Comparison of ENCODE assay signal across 8 cellular contexts in genomic region chr2:23939054-23939436, GRCh38. TPM values are rescaled to one million over a fixed set of nuclear protein-coding genes. Genes with fewer than 3 reads are reported as not detected.
DNase-seq lines count a peak whose midpoint lies in the region; ATAC-seq and TF ChIP-seq lines count a peak whose summit lies in the region.

No MANE protein-coding gene starts in this region.

- DNase-seq in Calu3 (no peak), OCI-LY7 (ENCODE audit: low spot score) (no peak), esophagus squamous epithelium (lab: John Stamatoyannopoulos, UW) (no peak), psoas muscle (no peak), EL (no peak), foreskin keratinocyte (no peak), SW 1271 (lab: John Stamatoyannopoulos, UW) (no peak), NCI-H69 (lab: John Stamatoyannopoulos, UW) (no peak)

- H3K36me3 Mint-ChIP-seq in Calu3 (ENCODE audit: insufficient read depth, unreplicated experiment), result peaks cover 25% of the 10 kb centered on the region

- no TSS peak for BruUV-seq in Calu3 (replicated peaks; lab: Mats Ljungman, UMichigan)
- BruUV-seq in OCI-LY7 (replicated peaks; lab: Mats Ljungman, UMichigan), result no TSS peak

- H4K20me1 ChIP-seq in OCI-LY7 (ENCODE audit: insufficient read depth, low read length), result no peaks in the 10 kb centered on the region

- no peak for TF ChIP-seq CTCF in Calu3 (IDR thresholded peaks at IDR 0.05; ENCODE audit: unreplicated experiment)
- no peak for TF ChIP-seq CTCF in OCI-LY7 (conservative IDR thresholded peaks at IDR 0.05; ENCODE audit: low read length)
- TF ChIP-seq CTCF in esophagus squamous epithelium (IDR thresholded peaks at IDR 0.05), result no peak
- TF ChIP-seq CTCF in psoas muscle (IDR thresholded peaks at IDR 0.05), result no peak
- TF ChIP-seq CTCF in foreskin keratinocyte (conservative IDR thresholded peaks at IDR 0.05), result no peak

- intact Hi-C loops in Calu3 (cut with micrococcal nuclease; ENCODE audit: unreplicated experiment), result no loop called here
- intact Hi-C loops in OCI-LY7 (cut with micrococcal nuclease; ENCODE audit: unreplicated experiment), result no loop called here
- intact Hi-C loops in esophagus squamous epithelium (cut with DNase I), result no loop called here
- intact Hi-C loops in psoas muscle (cut with DNase I), result no loop called here

- peaks cover 29% of the 10 kb centered on the region for H3K4me1 Mint-ChIP-seq in Calu3 (ENCODE audit: low read depth, unreplicated experiment)

- H3K4me2 ChIP-seq in OCI-LY7 (ENCODE audit: low read length), result peak overlapping the region; percentile 68

- peaks cover 8% of the 10 kb centered on the region for H3K27me3 Mint-ChIP-seq in Calu3 (ENCODE audit: unreplicated experiment)

- CTCF ChIA-PET in Calu3 (lab: Charles Lee) (interaction anchor here (2.3 kb wide), 1 partner anchor 12 kb away, joined by 14 read pairs; the partner anchor contains the start of gene ATAD2B), OCI-LY7 (lab: Charles Lee; ENCODE audit: unreplicated experiment) (interaction anchor here (2.5 kb wide), 1 partner anchor 12 kb away, joined by 15 read pairs; the partner anchor contains the start of gene ATAD2B)

- peak overlapping the region; percentile 75 for H3K4me3 Mint-ChIP-seq in Calu3 (ENCODE audit: low read depth, unreplicated experiment)

- no peaks in the 10 kb centered on the region for H3K27me3 ChIP-seq in esophagus squamous epithelium
- no peaks in the 10 kb centered on the region for H3K27me3 ChIP-seq in psoas muscle (ENCODE audit: insufficient read depth in 3 of 3, low read length in 2 of 3)
- H3K27me3 ChIP-seq in foreskin keratinocyte, result no peaks in the 10 kb centered on the region

- peak overlapping the region; percentile 72 for H3K4me3 ChIP-seq in OCI-LY7 (ENCODE audit: low read depth, low read length, poor library complexity, severe bottlenecking)
- H3K4me3 ChIP-seq in esophagus squamous epithelium, result peak overlapping the region; percentile 67 to 97 (median 78)
- peak overlapping the region; percentile 94 for H3K4me3 ChIP-seq in psoas muscle

- H3K27ac Mint-ChIP-seq in Calu3 (ENCODE audit: unreplicated experiment), result peak overlapping the region; percentile 51

- no peaks in the 10 kb centered on the region for H3K9me3 Mint-ChIP-seq in Calu3 (ENCODE audit: low read depth, unreplicated experiment)

- WGBS in esophagus squamous epithelium, 2 donors, result 52 to 65% methylated on average over 7 of the region's 7 CpGs
- 66 to 72% (median 71%) methylated on average over 7 of the region's 7 CpGs for WGBS in psoas muscle, 3 donors

- H3K9me3 ChIP-seq in OCI-LY7 (ENCODE audit: low read length) (no peaks in the 10 kb centered on the region), esophagus squamous epithelium (no peaks in the 10 kb centered on the region), psoas muscle (no peaks in the 10 kb centered on the region)

- peaks cover 18% of the 10 kb centered on the region for H3K4me1 ChIP-seq in OCI-LY7 (ENCODE audit: insufficient read depth, low read length, poor library complexity, severe bottlenecking)
- peaks cover 11 to 32% (median 13%) of the 10 kb centered on the region in 3 donors for H3K4me1 ChIP-seq in esophagus squamous epithelium
- H3K4me1 ChIP-seq in psoas muscle, result no peaks in the 10 kb centered on the region
- H3K4me1 ChIP-seq in foreskin keratinocyte, result peaks cover 9% of the 10 kb centered on the region

- H3K9me2 ChIP-seq in OCI-LY7 (ENCODE audit: insufficient read depth, low read length), result no peaks in the 10 kb centered on the region

- H3K27ac ChIP-seq in OCI-LY7 (ENCODE audit: low read depth, low read length, poor library complexity, severe bottlenecking) (no peak overlapping the region), esophagus squamous epithelium (peak overlapping the region; percentile 29 to 98 (median 94)), psoas muscle (no peak overlapping the region), foreskin keratinocyte (no peak overlapping the region)

- ATAC-seq in psoas muscle (no peak), foreskin keratinocyte (no peak)

- H2AFZ ChIP-seq in OCI-LY7 (ENCODE audit: low read length), result peak overlapping the region; percentile 64; the same call in 1 of the 2 replicates

- POLR2A ChIA-PET in OCI-LY7 (lab: Charles Lee), result interaction anchor here (0.6 to 3.5 kb wide), 6 partner anchors 13 to 229 kb away, joined by 3 to 50 read pairs (median 4); partner anchors contain the start of gene ATAD2B

- TF ChIP-seq POLR2A in esophagus squamous epithelium (IDR thresholded peaks at IDR 0.05), result no peak

- 0 out of 2 replicates have a peak, but pooled peaks cover 6% of the 10 kb centered on the region for H3K36me3 ChIP-seq in OCI-LY7 (ENCODE audit: insufficient read depth, low read length)
- peaks cover 0 to 13% (median 0%) of the 10 kb centered on the region in 3 donors for H3K36me3 ChIP-seq in esophagus squamous epithelium
- H3K36me3 ChIP-seq in psoas muscle (ENCODE audit: insufficient read depth in 1 of 2, low read depth in 1 of 2), result no peaks in the 10 kb centered on the region

- peaks cover 13% of the 10 kb centered on the region for H3K79me2 ChIP-seq in OCI-LY7 (ENCODE audit: insufficient read depth, low read depth, low read length)

RNA-seq across cellular contexts. Expression of gene UBXN2A, which starts 1.2 kb away (rescaled TPM):
- 12.8 and 15.1 TPM in 2 replicates for total RNA-seq in Calu3 (2022)
- total RNA-seq in OCI-LY7 (2014; rRNA removed; shearing (Covaris generic)), result 10.0 and 11.3 TPM in 2 replicates
- total RNA-seq in OCI-LY7 (2022), result 15.4 and 16.2 TPM in 2 replicates
- 10 to 100 TPM in 2 of 4 donors, 1 to 10 TPM in 2; 8.8 to 16.2 (median 10.0) TPM for total RNA-seq in esophagus squamous epithelium
- 10 to 100 TPM; 20.4 to 23.5 (median 20.8) TPM for total RNA-seq in psoas muscle
- polyA plus RNA-seq in psoas muscle, result 10 to 100 TPM; 12.0 to 33.9 (median 19.0) TPM
- total RNA-seq in foreskin keratinocyte, result 12.1 and 13.1 TPM in 2 replicates
- polyA plus RNA-seq in foreskin keratinocyte, result 7.4 and 8.7 TPM in 2 replicates

RNA-seq across cellular contexts. Expression of gene ATAD2B, which starts 12.1 kb away (rescaled TPM):
- total RNA-seq in Calu3 (2022) (17.9 and 19.7 TPM in 2 replicates), OCI-LY7 (2022) (19.4 and 21.7 TPM in 2 replicates), esophagus squamous epithelium (10 to 100 TPM in 3 of 4 donors, 1 to 10 TPM in 1; 7.4 to 29.2 (median 20.8) TPM), psoas muscle (10 to 100 TPM in 1 of 4 donors, 1 to 10 TPM in 3; 7.7 to 12.5 (median 8.4) TPM), foreskin keratinocyte (5.6 and 6.1 TPM in 2 replicates)
- 7.8 and 9.4 TPM in 2 replicates for total RNA-seq in OCI-LY7 (2014; rRNA removed; shearing (Covaris generic))
- polyA plus RNA-seq in psoas muscle (1 to 10 TPM; 2.6 to 5.6 (median 3.0) TPM), foreskin keratinocyte (0.77 and 1.1 TPM in 2 replicates)

Comparison
In these comparisons a context has a peak if more than half of its experiments do, and no peak if none do; other contexts are left out.
1. H3K27ac ChIP-seq: peak in esophagus squamous epithelium (4 of 4); none in OCI-LY7 (single experiment), psoas muscle (single experiment) and foreskin keratinocyte (single experiment).
2. Peak in every context shown above with its lines, with median percentiles within 50 percentile points of each other: H3K4me3 ChIP-seq.